ENCODE assay signal across 8 cellular contexts in genomic region chr3:16885588-16885903, GRCh38. TPM values are rescaled to one million over a fixed set of nuclear protein-coding genes. Genes with fewer than 3 reads are reported as not detected.
DNase-seq lines count a peak whose midpoint lies in the region; ATAC-seq and TF ChIP-seq lines count a peak whose summit lies in the region.

No MANE protein-coding gene starts in this region.

- peaks cover 3% of the 10 kb centered on the region for H3K27me3 ChIP-seq in AG04450 (ENCODE audit: control insufficient read depth, insufficient read depth, low read length)
- H3K27me3 ChIP-seq in breast epithelium = no peaks in the 10 kb centered on the region
- H3K27me3 ChIP-seq in mucosa of rectum (ENCODE audit: control insufficient read depth in 2 of 2, insufficient read depth in 2 of 2, low read length in 2 of 2) = no peaks in the 10 kb centered on the region

- H3K9ac ChIP-seq in mucosa of rectum (ENCODE audit: low read depth in 1 of 2, low read length in 2 of 2) = peak overlapping the region; percentile 81 to 82

- no peak for TF ChIP-seq CTCF in AG04450 (IDR thresholded peaks at IDR 0.05; ENCODE audit: low read depth, low read length)
- TF ChIP-seq CTCF in breast epithelium (IDR thresholded peaks at IDR 0.05) = no peak

- peaks cover 0 to 4% of the 10 kb centered on the region in 2 donors for H3K4me1 ChIP-seq in breast epithelium
- H3K4me1 ChIP-seq in mucosa of rectum (ENCODE audit: control insufficient read depth in 2 of 2, insufficient read depth in 2 of 2, low read length in 2 of 2) = peaks cover 8 to 19% of the 10 kb centered on the region in 2 donors

- H3K27ac ChIP-seq in AG04450 (ENCODE audit: low read depth, low read length) (no peak overlapping the region), breast epithelium (peak overlapping the region; percentile 86 to 96), mucosa of rectum (ENCODE audit: low read depth in 2 of 2, low read length in 2 of 2) (peak overlapping the region; percentile 83 to 84)

- ATAC-seq in GM19438 (IDR thresholded peaks at IDR 0.05; ENCODE audit: low read depth, unreplicated experiment) (peak; percentile 40), HG03460 (IDR thresholded peaks at IDR 0.05; ENCODE audit: unreplicated experiment) (peak; percentile 29), HG03469 (IDR thresholded peaks at IDR 0.05; ENCODE audit: unreplicated experiment) (no peak)

- H3K9me3 ChIP-seq in AG04450 (ENCODE audit: control insufficient read depth, insufficient read depth, low read length) = no peaks in the 10 kb centered on the region; the same call in 1 of the 2 replicates
- no peaks in the 10 kb centered on the region for H3K9me3 ChIP-seq in breast epithelium
- no peaks in the 10 kb centered on the region for H3K9me3 ChIP-seq in mucosa of rectum (ENCODE audit: control insufficient read depth in 2 of 2, low read length in 2 of 2)

- DNase-seq in AG04450 (ENCODE audit: low read depth, low spot score) (no peak), breast epithelium (ENCODE audit: low spot score in 2 of 2) (no peak), kidney tubule cell (ENCODE audit: low spot score) (no peak), activated gamma-delta T cell treated with Interleukin-2 at 50 U/mL for 16 hours (no peak)

- H3K4me3 ChIP-seq in AG04450 (ENCODE audit: low read depth, low read length) = peak overlapping the region; percentile 67
- H3K4me3 ChIP-seq in breast epithelium = peak overlapping the region; percentile 63 to 88 (median 78)
- peak overlapping the region; percentile 86 to 90 for H3K4me3 ChIP-seq in mucosa of rectum (ENCODE audit: low read length in 2 of 2)

- CTCF ChIA-PET in AG04450 (lab: Charles Lee) = interaction anchor here (0.8 kb wide), 1 partner anchor 618 kb away, joined by 8 read pairs; no protein-coding TSS in a partner anchor

- intact Hi-C loops in breast epithelium (cut with DNase I; ENCODE audit: low total_unique reads) = no loop called here

- no peaks in the 10 kb centered on the region for H3K36me3 ChIP-seq in breast epithelium
- H3K36me3 ChIP-seq in mucosa of rectum (ENCODE audit: control insufficient read depth in 2 of 2, insufficient read depth in 2 of 2, low read length in 2 of 2) = no peaks in the 10 kb centered on the region

- POLR2A ChIA-PET in AG04450 (lab: Yijun Ruan, JAX) = no interaction called here

- TF ChIP-seq POLR2A in breast epithelium (IDR thresholded peaks at IDR 0.05) = no peak

RNA-seq across cellular contexts. Expression of gene PLCL2, which starts 0.8 kb away (rescaled TPM):
- polyA plus RNA-seq in AG04450 (2011; rRNA removed) = 0.77 and 0.94 TPM in 2 replicates
- polyA minus RNA-seq in AG04450 (2011; rRNA and poly(A)+ RNA removed) = 1.1 and 2.1 TPM in 2 replicates
- 10 to 100 TPM in 2 of 3 donors, 1 to 10 TPM in 1; 7.8 to 21.9 (median 17.0) TPM for total RNA-seq in breast epithelium
